ENCODE assay signal across 15 cellular contexts in genomic region chr6:110528930-110529325, GRCh38. TPM values are rescaled to one million over a fixed set of nuclear protein-coding genes. Genes with fewer than 3 reads are reported as not detected.
DNase-seq lines count a peak whose midpoint lies in the region; ATAC-seq and TF ChIP-seq lines count a peak whose summit lies in the region.
"Had no signal": no experiment of that assay in that cellular context is flagged by ENCODE, and none has a peak within 500 bp of the region (broad histone marks: within the 10 kb centered on the region; RNA-seq: fewer than 3 reads in every experiment).

No MANE protein-coding gene starts in this region.

- H3K27me3 Mint-ChIP-seq in mesothelial cell of epicardium (ENCODE audit: low read depth): peaks cover 32% of the 10 kb centered on the region

- peak overlapping the region; percentile 90; the same call in 1 of the 2 replicates for H3K18ac ChIP-seq in IMR-90 (ENCODE audit: low read depth, low read length)

- H2BK20ac ChIP-seq in IMR-90 (ENCODE audit: low read depth, low read length): peak overlapping the region; percentile 97

- BruUV-seq in IMR-90 (replicated peaks; lab: Mats Ljungman, UMichigan): no TSS peak

- H3K4me1 ChIP-seq in IMR-90 (ENCODE audit: control insufficient read depth, insufficient read depth, low read length): peaks cover 13% of the 10 kb centered on the region
- no peaks in the 10 kb centered on the region for H3K4me1 ChIP-seq in uterus
- peaks cover 0 to 7% (median 3%) of the 10 kb centered on the region in 4 donors for H3K4me1 ChIP-seq in tibial artery

- intact Hi-C loops in IMR-90 (cut with micrococcal nuclease): loop anchor here (1.0 to 2.0 kb wide), 6 partner anchors 153 to 681 kb away; partner anchors contain the start of genes CDK19 and GTF3C6
- intact Hi-C loops in uterus (cut with DNase I; ENCODE audit: low total_unique reads): no loop called here
- intact Hi-C loops in tibial artery (cut with DNase I; ENCODE audit: low total_unique reads): loop anchor here (10.0 kb wide), 1 partner anchor 416 kb away; no protein-coding TSS in a partner anchor

- H3K27ac ChIP-seq in IMR-90 (ENCODE audit: insufficient read depth, low read length) (peak overlapping the region; percentile 73), brain microvascular endothelial cell (peak overlapping the region; percentile 87), uterus (peak overlapping the region; percentile 31 to 47), tibial artery (no peak overlapping the region)

- H3K9me1 ChIP-seq in IMR-90 (ENCODE audit: insufficient read depth, low read length): peaks cover 10% of the 10 kb centered on the region; the same call in 1 of the 2 replicates

- H3K4me3 ChIP-seq in IMR-90 (ENCODE audit: insufficient read depth, low read depth, low read length): no peak overlapping the region
- H3K4me3 ChIP-seq in brain microvascular endothelial cell (ENCODE audit: low read depth, low read length): no peak overlapping the region
- no peak overlapping the region for H3K4me3 ChIP-seq in uterus
- H3K4me3 ChIP-seq in tibial artery: no peak overlapping the region

- no peak for ATAC-seq in IMR-90 (ENCODE audit: low read depth)
- ATAC-seq: CD8-positive, alpha-beta T cell had no signal

- no peak for TF ChIP-seq CTCF in IMR-90 (conservative IDR thresholded peaks at IDR 0.05; ENCODE audit: low read depth, low read length)
- no peak for TF ChIP-seq CTCF in brain microvascular endothelial cell (IDR thresholded peaks at IDR 0.05; ENCODE audit: low read depth, low read length, missing control alignments)
- TF ChIP-seq CTCF in mesothelial cell of epicardium (IDR thresholded peaks at IDR 0.05; ENCODE audit: unreplicated experiment): no peak
- no peak for TF ChIP-seq CTCF in uterus (IDR thresholded peaks at IDR 0.05)
- no peak for TF ChIP-seq CTCF in tibial artery (IDR thresholded peaks at IDR 0.05)

- H3K56ac ChIP-seq in IMR-90 (ENCODE audit: extremely low read depth, insufficient read depth, low read length): peak overlapping the region; percentile 71

- H3K27me3 ChIP-seq in IMR-90 (ENCODE audit: control insufficient read depth, insufficient read depth, low read length): no peaks in the 10 kb centered on the region
- H3K27me3 ChIP-seq in brain microvascular endothelial cell (replicated peaks): no peaks in the 10 kb centered on the region
- no peaks in the 10 kb centered on the region for H3K27me3 ChIP-seq in uterus
- no peaks in the 10 kb centered on the region for H3K27me3 ChIP-seq in tibial artery

- H3K23ac ChIP-seq in IMR-90 (ENCODE audit: low read depth, low read length): peak overlapping the region; percentile 94

- H3K4me2 ChIP-seq in IMR-90 (ENCODE audit: low read depth, low read length): peak overlapping the region; percentile 7; the same call in 1 of the 2 replicates

- H2AK5ac ChIP-seq in IMR-90 (ENCODE audit: low read depth, low read length): peak overlapping the region; percentile 100

- peaks cover 10% of the 10 kb centered on the region for H3K4me1 Mint-ChIP-seq in mesothelial cell of epicardium

- H3K36me3 ChIP-seq in IMR-90 (ENCODE audit: control insufficient read depth, insufficient read depth, low read length) (no peaks in the 10 kb centered on the region), brain microvascular endothelial cell (replicated peaks) (no peaks in the 10 kb centered on the region), uterus (no peaks in the 10 kb centered on the region), tibial artery (no peaks in the 10 kb centered on the region)

- TF ChIP-seq RAD21 in IMR-90 (IDR thresholded peaks at IDR 0.05; ENCODE audit: low read length): no peak

- H3K9me3 Mint-ChIP-seq in mesothelial cell of epicardium: no peaks in the 10 kb centered on the region
- H3K9me3 Mint-ChIP-seq: activated CD8-positive, alpha-beta T cell treated with anti-CD3 and anti-CD28 coated beads for 36 hours; CD8-positive, alpha-beta T cell had no signal

- no peak overlapping the region for H3K9ac ChIP-seq in IMR-90 (ENCODE audit: low read depth, low read length)

- H4K8ac ChIP-seq in IMR-90 (ENCODE audit: low read depth in 2 of 2, low read length in 2 of 2): peak overlapping the region; percentile 60 to 96

- H2BK15ac ChIP-seq in IMR-90 (ENCODE audit: low read depth, low read length): peak overlapping the region; percentile 93

- POLR2A ChIA-PET in IMR-90 (lab: Charles Lee; ENCODE audit: unreplicated experiment): interaction anchor here (1.0 kb wide), 1 partner anchor 345 kb away, joined by 3 read pairs; the partner anchor contains the start of gene AMD1

- CTCF ChIA-PET in IMR-90 (lab: Yijun Ruan, JAX): interaction anchor here (0.6 to 1.5 kb wide), 6 partner anchors 10 to 483 kb away, joined by 3 to 7 read pairs (median 4); no protein-coding TSS in a partner anchor

- peak overlapping the region; percentile 97 for H2BK120ac ChIP-seq in IMR-90 (ENCODE audit: low read depth, low read length)

- no CpG with 5 or more reads among the region's 6 CpGs for WGBS in IMR-90 (ENCODE audit: extremely low coverage in 2 of 2, insufficient read length in 1 of 2), 2 experiments

- H4K91ac ChIP-seq in IMR-90 (ENCODE audit: insufficient read depth, low read depth, low read length): peak overlapping the region; percentile 87

- peak overlapping the region; percentile 61 for H3K27ac Mint-ChIP-seq in mesothelial cell of epicardium
- H3K27ac Mint-ChIP-seq: activated CD8-positive, alpha-beta T cell treated with anti-CD3 and anti-CD28 coated beads for 36 hours; CD8-positive, alpha-beta T cell had no signal

- no peak for DNase-seq in IMR-90
- no peak for DNase-seq in brain microvascular endothelial cell
- DNase-seq in mesothelial cell of epicardium (ENCODE audit: low spot score in 2 of 2, unreplicated experiment in 2 of 2): no peak
- DNase-seq in uterus: no peak
- no peak for DNase-seq in activated CD4-positive, CD25-positive, alpha-beta regulatory T cell treated with anti-CD3 and anti-CD28 coated beads, Interleukin-2, amount 50 U/mL, for 72 hours
- DNase-seq in tibial artery: no peak
- no peak for DNase-seq in C1 segment of cervical spinal cord (lab: John Stamatoyannopoulos, UW)
- DNase-seq: activated CD8-positive, alpha-beta T cell treated with anti-CD3 and anti-CD28 coated beads for 36 hours; CD8-positive, alpha-beta T cell; NCI-H1694 treated with DMSO at 0.1 percent for 48 hours; nucleus accumbens; OCI-M1; stimulated activated CD4-positive, alpha-beta T cell treated with anti-CD3 and anti-CD28 coated beads, Interleukin-12 subunit alpha, Interleukin-12 subunit beta, amount 100 ng/mL, for 4 hours had no signal

- no peaks in the 10 kb centered on the region for H3K36me3 Mint-ChIP-seq in mesothelial cell of epicardium
- H3K36me3 Mint-ChIP-seq: CD8-positive, alpha-beta T cell had no signal

- H3K14ac ChIP-seq in IMR-90 (replicated peaks; ENCODE audit: low read depth, low read length): peak overlapping the region; percentile 96

- dilution Hi-C loops in IMR-90 (cut with HindIII; ENCODE audit: low sequenced_read_pairs, unreplicated experiment): no loop called here

- in situ Hi-C loops in IMR-90 (cut with MboI; ENCODE audit: low sequenced_read_pairs): loop anchor here (10.0 to 25.0 kb wide), 2 partner anchors 426 to 683 kb away; partner anchors contain the start of gene GTF3C6
- in situ Hi-C loops in brain microvascular endothelial cell (cut with HindIII; ENCODE audit: low pct_ligation_motif_present, low sequenced_read_pairs): loop anchor here (25.0 kb wide), 1 partner anchor 433 kb away; the partner anchor contains the start of gene GTF3C6

- peak overlapping the region; percentile 88 for H2BK5ac ChIP-seq in IMR-90 (ENCODE audit: low read depth, low read length, poor library complexity, severe bottlenecking)

- no peaks in the 10 kb centered on the region for H4K20me1 ChIP-seq in IMR-90 (ENCODE audit: insufficient read depth, low read length)

- no peak overlapping the region for H3K4me3 Mint-ChIP-seq in mesothelial cell of epicardium
- H3K4me3 Mint-ChIP-seq: activated CD8-positive, alpha-beta T cell treated with anti-CD3 and anti-CD28 coated beads for 36 hours; CD8-positive, alpha-beta T cell had no signal

- no peaks in the 10 kb centered on the region; a peak in 1 of 4 replicates for H3K79me1 ChIP-seq in IMR-90 (ENCODE audit: low read depth in 1 of 2, low read length in 2 of 2)

- peak overlapping the region; percentile 85 for H4K5ac ChIP-seq in IMR-90 (ENCODE audit: low read depth, low read length)

- TF ChIP-seq POLR2A in IMR-90 (IDR thresholded peaks at IDR 0.05; ENCODE audit: low read depth, low read length) (no peak), uterus (IDR thresholded peaks at IDR 0.05) (no peak)

- peak overlapping the region; percentile 88 for H2AFZ ChIP-seq in IMR-90 (replicated peaks; ENCODE audit: low read length, poor library complexity)

- peak overlapping the region; percentile 97 for H3K4ac ChIP-seq in IMR-90 (ENCODE audit: low read depth, low read length)

- H3K9me3 ChIP-seq in IMR-90 (ENCODE audit: control insufficient read depth, insufficient read depth, low read length) (no peaks in the 10 kb centered on the region), uterus (no peaks in the 10 kb centered on the region), tibial artery (peaks cover 0 to 8% (median 0%) of the 10 kb centered on the region in 3 donors)

- H2AK9ac ChIP-seq in IMR-90 (replicated peaks; ENCODE audit: low read depth, low read length, poor library complexity): peak overlapping the region; percentile 94

TF ChIP-seq in IMR-90, 13 proteins besides CTCF, POLR2A, EP300 and RAD21 (continues in another document):
- TF ChIP-seq USF2 (IDR thresholded peaks at IDR 0.05; ENCODE audit: low read depth, low read length) (no peak), NFE2L2 (IDR thresholded peaks at IDR 0.05; ENCODE audit: low read depth, low read length) (no peak), BHLHE40 (IDR thresholded peaks at IDR 0.05; ENCODE audit: low read depth, low read length) (no peak)

RNA-seq across cellular contexts. Expression of gene SLC22A16, which starts 52.5 kb away (rescaled TPM):
- total RNA-seq in IMR-90 (2012; rRNA removed) (not detected in 2 replicates), mesothelial cell of epicardium (not detected in 3 replicates), uterus (10 to 100 TPM in 1 of 4 donors, 1 to 10 TPM in 1, not detected in 2; 2.9 to 10.8 TPM)
- polyA plus RNA-seq in IMR-90 (2012; rRNA removed): not detected in 2 replicates
- polyA plus RNA-seq in IMR-90 (2012; cell fraction: cytosol; rRNA removed): not detected in 2 replicates
- not detected in 2 replicates for polyA plus RNA-seq in IMR-90 (2012; cell fraction: nucleus; rRNA removed; ENCODE audit: low replicate concordance)
- total RNA-seq: activated CD8-positive, alpha-beta T cell treated with anti-CD3 and anti-CD28 coated beads for 36 hours; CD8-positive, alpha-beta T cell; glomerular endothelial cell; LHCN-M2 had no signal

Comparison
In these comparisons a context has a peak if more than half of its experiments do, and no peak if none do; other contexts are left out.
1. H3K27ac ChIP-seq: peak in IMR-90 (single experiment), brain microvascular endothelial cell (single experiment) and uterus (2 of 2); none in tibial artery (0 of 2).